ENCODE assay signal across 2 cellular contexts in genomic region chr1:223142795-223143759, GRCh38.
TF ChIP-seq lines count a peak whose summit lies in the region.

Gene TLR5 (minus strand): TSS chr1:223143248. CDS start chr1:223113031, 30,217 bp downstream.

TF ChIP-seq in A549, 52 proteins besides CTCF, POLR2A, EP300 and RAD21 (continued from another document):
- TF ChIP-seq REST (IDR thresholded peaks at IDR 0.05), result peak; percentile 40; the same call in 1 of the 2 replicates

TF ChIP-seq in WTC11, 78 proteins besides CTCF, POLR2A, EP300 and RAD21 (continued from another document):
- TF ChIP-seq USF1 (CRISPR knock-in tag; IDR thresholded peaks at IDR 0.05), result peak; percentile 57; the same call in 1 of the 2 replicates
- peak; percentile 27; the same call in 1 of the 2 replicates for TF ChIP-seq FOXK1 (CRISPR knock-in tag; IDR thresholded peaks at IDR 0.05)
- no peak for TF ChIP-seq ZNF138 (CRISPR knock-in tag; conservative IDR thresholded peaks at IDR 0.05)
- no peak for TF ChIP-seq USF2 (CRISPR knock-in tag; IDR thresholded peaks at IDR 0.05)
- 0 out of 2 replicates have a peak, but pooled peaks have one; percentile 27 for TF ChIP-seq MYBL2 (CRISPR knock-in tag; IDR thresholded peaks at IDR 0.05)
- TF ChIP-seq TCF7 (CRISPR knock-in tag; IDR thresholded peaks at IDR 0.05; ENCODE audit: low read depth), result peak; percentile 34; the same call in 1 of the 2 replicates
- TF ChIP-seq ATF6 (CRISPR knock-in tag; IDR thresholded peaks at IDR 0.05), result no peak
- TF ChIP-seq SMAD3 (CRISPR knock-in tag; IDR thresholded peaks at IDR 0.05; ENCODE audit: borderline replicate concordance), result peak; percentile 3; the same call in 1 of the 2 replicates
- TF ChIP-seq FOXP4 (CRISPR knock-in tag; IDR thresholded peaks at IDR 0.05), result no peak; the same call in 1 of the 2 replicates
- TF ChIP-seq FOXP1 (CRISPR knock-in tag; IDR thresholded peaks at IDR 0.05; ENCODE audit: borderline replicate concordance), result peak; percentile 86
- no peak for TF ChIP-seq OVOL2 (CRISPR knock-in tag; IDR thresholded peaks at IDR 0.05; ENCODE audit: borderline replicate concordance)
- peak; percentile 73; the same call in 1 of the 2 replicates for TF ChIP-seq ARID4B (CRISPR knock-in tag; IDR thresholded peaks at IDR 0.05; ENCODE audit: borderline replicate concordance)
- no peak for TF ChIP-seq NR1H2 (CRISPR knock-in tag; IDR thresholded peaks at IDR 0.05)
- no peak for TF ChIP-seq ZNF317 (CRISPR knock-in tag; IDR thresholded peaks at IDR 0.05; ENCODE audit: borderline replicate concordance, low read depth)
- peak; percentile 26; the same call in 1 of the 2 replicates for TF ChIP-seq HMGXB4 (CRISPR knock-in tag; IDR thresholded peaks at IDR 0.05)
- peak; percentile 91 for TF ChIP-seq SP1 (CRISPR knock-in tag; conservative IDR thresholded peaks at IDR 0.05)
- TF ChIP-seq NR2C2 (CRISPR knock-in tag; IDR thresholded peaks at IDR 0.05), result peak; percentile 63; the same call in 1 of the 2 replicates
- TF ChIP-seq MAX (CRISPR knock-in tag; IDR thresholded peaks at IDR 0.05), result peak; percentile 72
- TF ChIP-seq CREB1 (CRISPR knock-in tag; IDR thresholded peaks at IDR 0.05), result no peak
- TF ChIP-seq RELA (CRISPR knock-in tag; IDR thresholded peaks at IDR 0.05; ENCODE audit: borderline replicate concordance), result no peak
- TF ChIP-seq JUN (CRISPR knock-in tag; IDR thresholded peaks at IDR 0.05), result 0 out of 2 replicates have a peak, but pooled peaks have one; percentile 38
- TF ChIP-seq ZNF281 (CRISPR knock-in tag; IDR thresholded peaks at IDR 0.05), result peak; percentile 33; the same call in 1 of the 2 replicates
- TF ChIP-seq E2F1 (CRISPR knock-in tag; IDR thresholded peaks at IDR 0.05), result peak; percentile 77
